ENCODE assay signal across 18 cellular contexts in the genomic region with DNA sequence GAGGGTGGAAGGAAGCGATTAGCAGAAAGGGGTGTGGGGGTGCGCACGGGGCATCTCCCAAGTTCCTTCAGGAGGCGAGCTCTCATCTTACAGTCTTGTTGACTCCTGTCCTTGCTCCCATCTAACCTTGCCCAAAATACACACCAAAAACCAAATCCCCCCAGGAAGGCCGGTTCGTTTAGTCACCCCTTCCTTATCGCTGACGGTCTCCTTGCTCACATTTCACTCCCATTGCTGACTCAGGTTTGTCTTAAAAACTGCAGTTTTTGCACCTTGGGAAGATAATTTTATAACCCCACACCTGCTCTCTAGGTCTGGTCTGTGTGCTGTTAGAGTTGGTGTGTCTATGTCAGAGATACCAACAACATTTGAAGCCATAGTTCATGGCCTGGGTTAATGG.
DNase-seq lines count a peak whose midpoint lies in the region; ATAC-seq, FAIRE-seq and TF ChIP-seq lines count a peak whose summit lies in the region.
"Had no signal": no experiment of that assay in that cellular context is flagged by ENCODE, and none has a peak within 500 bp of the region (broad histone marks: within the 10 kb centered on the region; RNA-seq: fewer than 3 reads in every experiment).

No MANE protein-coding gene starts in this region.

- H3K79me2 ChIP-seq in HepG2 (ENCODE audit: insufficient read depth, low read length) = no peaks in the 10 kb centered on the region
- no peaks in the 10 kb centered on the region for H3K79me2 ChIP-seq in K562 (ENCODE audit: control insufficient read depth, insufficient read depth, low read length)
- no peaks in the 10 kb centered on the region for H3K79me2 ChIP-seq in neural progenitor cell (ENCODE audit: low read depth)

- H3K27ac ChIP-seq in HepG2 (ENCODE audit: extremely low read length, insufficient read depth, low read length) (no peak overlapping the region), right lobe of liver (no peak overlapping the region), K562 (ENCODE audit: extremely low read depth, low read depth, low read length) (no peak overlapping the region), neural progenitor cell (no peak overlapping the region)

- WGBS in HepG2 (ENCODE audit: low lambda C conversion rate) = 77% methylated on average over 8 of the region's 8 CpGs
- WGBS in right lobe of liver (ENCODE audit: insufficient coverage, low coverage, low lambda C conversion rate, missing lambda C conversion rate) = 89% methylated on average over 4 of the region's 8 CpGs
- WGBS in K562 (ENCODE audit: insufficient coverage, low coverage, missing lambda C conversion rate) = 3% methylated on average over 8 of the region's 8 CpGs

- in situ Hi-C loops in HepG2 (cut with HindIII; ENCODE audit: extremely low pct_ligation_motif_present, low pct_unique_long_range_greater_than_20kb) (loop anchor here (10.0 kb wide), 1 partner anchor 195 kb away; no protein-coding TSS in a partner anchor), K562 (cut with MboI) (no loop called here)

- H3K36me3 Mint-ChIP-seq in neural progenitor cell = no peaks in the 10 kb centered on the region
- H3K36me3 Mint-ChIP-seq: CD4-positive, CD25-positive, alpha-beta regulatory T cell had no signal

- no peak for FAIRE-seq in HepG2 (lab: Jason Lieb, UNC)
- no peak for FAIRE-seq in K562 (lab: Jason Lieb, UNC)
- FAIRE-seq: A204.1, GM12878 had no signal

- peaks cover 21% of the 10 kb centered on the region for H3K4me1 Mint-ChIP-seq in neural progenitor cell
- H3K4me1 Mint-ChIP-seq: CD4-positive, CD25-positive, alpha-beta regulatory T cell had no signal

- H3K4me1 ChIP-seq in HepG2 (ENCODE audit: insufficient read depth, low read length) = peaks cover 63% of the 10 kb centered on the region
- no peaks in the 10 kb centered on the region for H3K4me1 ChIP-seq in right lobe of liver
- H3K4me1 ChIP-seq in K562 (replicated peaks in 1 of 2; ENCODE audit: control insufficient read depth in 2 of 2, insufficient read depth in 2 of 2, low read length in 2 of 2) = peaks cover 0 to 15% of the 10 kb centered on the region in 2 experiments; a peak in 2 of 5 replicates
- H3K4me1 ChIP-seq in neural progenitor cell = peaks cover 4% of the 10 kb centered on the region
- H3K4me1 ChIP-seq: BE2C had no signal

- peaks cover 6% of the 10 kb centered on the region for H3K9me3 Mint-ChIP-seq in neural progenitor cell

- no peak overlapping the region for H3K9ac ChIP-seq in HepG2 (ENCODE audit: insufficient read depth, low read depth, low read length)
- no peak overlapping the region for H3K9ac ChIP-seq in K562 (ENCODE audit: insufficient read depth in 1 of 2, low read depth in 2 of 2, low read length in 2 of 2)
- no peak overlapping the region for H3K9ac ChIP-seq in neural progenitor cell

- TF ChIP-seq POLR2A in HepG2 (IDR thresholded peaks at IDR 0.05; ENCODE audit: insufficient read depth in 1 of 2, low read depth in 2 of 2, low read length in 2 of 2) (no peak), right lobe of liver (IDR thresholded peaks at IDR 0.05) (no peak), K562 (conservative IDR thresholded peaks at IDR 0.05) (no peak)

- H3K27me3 ChIP-seq in HepG2 (ENCODE audit: control insufficient read depth in 1 of 2, insufficient read depth in 2 of 2, low read length in 2 of 2) = no peaks in the 10 kb centered on the region
- no peaks in the 10 kb centered on the region for H3K27me3 ChIP-seq in right lobe of liver
- peaks cover 0 to 4% of the 10 kb centered on the region in 2 experiments; a peak in 1 of 5 replicates for H3K27me3 ChIP-seq in K562 (ENCODE audit: control insufficient read depth in 2 of 2, insufficient read depth in 2 of 2, low read length in 2 of 2)
- H3K27me3 ChIP-seq in neural progenitor cell = no peaks in the 10 kb centered on the region
- H3K27me3 ChIP-seq: BE2C had no signal

- intact Hi-C loops in HepG2 (cut with micrococcal nuclease; ENCODE audit: unreplicated experiment) (loop anchor here (5.0 kb wide), 1 partner anchor 193 kb away; no protein-coding TSS in a partner anchor), right lobe of liver (cut with DNase I) (no loop called here), K562 (cut with micrococcal nuclease) (loop anchor here (10.0 kb wide), 1 partner anchor 195 kb away; no protein-coding TSS in a partner anchor)

- no peak overlapping the region for H3K4me2 ChIP-seq in HepG2 (ENCODE audit: low read depth, low read length)
- H3K4me2 ChIP-seq in K562 (ENCODE audit: insufficient read depth, low read length) = no peak overlapping the region
- H3K4me2 ChIP-seq in neural progenitor cell = no peak overlapping the region

- no peak for TF ChIP-seq EP300 in HepG2 (IDR thresholded peaks at IDR 0.05; ENCODE audit: low read depth in 2 of 2, low read length in 2 of 2)
- no peak for TF ChIP-seq EP300 in HepG2 (CRISPR knock-in tag; IDR thresholded peaks at IDR 0.05; ENCODE audit: borderline replicate concordance)
- TF ChIP-seq EP300 in K562 (IDR thresholded peaks at IDR 0.05; ENCODE audit: low read length) = no peak

- POLR2A ChIA-PET in HepG2 (lab: Yijun Ruan, JAX) (no interaction called here), K562 (lab: Yijun Ruan, JAX) (no interaction called here)

- H3K36me3 ChIP-seq in HepG2 (replicated peaks in 1 of 2; ENCODE audit: control insufficient read depth in 1 of 2, insufficient read depth in 2 of 2, low read length in 2 of 2) (no peaks in the 10 kb centered on the region), right lobe of liver (no peaks in the 10 kb centered on the region), K562 (ENCODE audit: control insufficient read depth, insufficient read depth, low read length) (no peaks in the 10 kb centered on the region), neural progenitor cell (no peaks in the 10 kb centered on the region)
- H3K36me3 ChIP-seq: BE2C had no signal

- BruUV-seq in HepG2 (replicated peaks; lab: Mats Ljungman, UMichigan) (no TSS peak), K562 (replicated peaks; lab: Mats Ljungman, UMichigan) (no TSS peak)

- CTCF ChIA-PET in HepG2 (lab: Yijun Ruan, JAX; ENCODE audit: low intra/inter-chr PET ratio, low total read pairs) = no interaction called here
- CTCF ChIA-PET in K562 (lab: Yijun Ruan, JAX; ENCODE audit: low intra/inter-chr PET ratio) = no interaction called here

- no peaks in the 10 kb centered on the region for H3K9me1 ChIP-seq in K562 (ENCODE audit: control insufficient read depth, insufficient read depth, low read length)

- no peak overlapping the region for H3K4me3 ChIP-seq in HepG2 (replicated peaks in 1 of 3; ENCODE audit: insufficient read depth in 1 of 3, low read depth in 2 of 3, low read length in 3 of 3)
- H3K4me3 ChIP-seq in right lobe of liver = no peak overlapping the region
- no peak overlapping the region for H3K4me3 ChIP-seq in K562
- H3K4me3 ChIP-seq in neural progenitor cell = no peak overlapping the region
- H3K4me3 ChIP-seq: GM12878 had no signal

- no peaks in the 10 kb centered on the region for H3K9me3 ChIP-seq in HepG2 (ENCODE audit: low read length)
- H3K9me3 ChIP-seq in right lobe of liver = no peaks in the 10 kb centered on the region
- H3K9me3 ChIP-seq in K562 (replicated peaks; ENCODE audit: control insufficient read depth, insufficient read depth, low read depth, low read length) = no peaks in the 10 kb centered on the region
- H3K9me3 ChIP-seq in neural progenitor cell (ENCODE audit: low read depth) = no peaks in the 10 kb centered on the region
- H3K9me3 ChIP-seq: BE2C had no signal

- TF ChIP-seq RAD21 in HepG2 (CRISPR knock-in tag; IDR thresholded peaks at IDR 0.05) (no peak), K562 (CRISPR knock-in tag; conservative IDR thresholded peaks at IDR 0.05 in 1 of 2, IDR thresholded peaks at IDR 0.05 in 1 of 2) (no peak)

- H3K27me3 Mint-ChIP-seq in neural progenitor cell (ENCODE audit: insufficient read depth, low read depth) = peaks cover 10% of the 10 kb centered on the region
- H3K27me3 Mint-ChIP-seq: CD4-positive, CD25-positive, alpha-beta regulatory T cell had no signal

- no peak for DNase-seq in HepG2 (ENCODE audit: low spot score)
- no peak for DNase-seq in right lobe of liver
- DNase-seq in K562 (ENCODE audit: extremely low read depth in 1 of 4, low spot score in 3 of 4) = peak in 1 of 4 experiments; percentile 9
- DNase-seq in neural progenitor cell (ENCODE audit: low spot score) = no peak
- no peak for DNase-seq in T-helper 2 cell
- no peak for DNase-seq in hippocampal formation (lab: John Stamatoyannopoulos, UW)
- DNase-seq: BE2C; CD4-positive, CD25-positive, alpha-beta regulatory T cell; EL; H7; NCI-H1048; NCI-H1436; NCI-H1930; NCI-H345; NCI-H524 treated with DMSO at 0.1 percent for 48 hours had no signal

- H2AFZ ChIP-seq in HepG2 (ENCODE audit: low read length) (no peak overlapping the region), K562 (ENCODE audit: low read depth, low read length) (no peak overlapping the region), neural progenitor cell (replicated peaks) (peak overlapping the region; percentile 32)

- H3K27ac Mint-ChIP-seq in neural progenitor cell = no peak overlapping the region
- H3K27ac Mint-ChIP-seq: CD4-positive, CD25-positive, alpha-beta regulatory T cell had no signal

- H4K20me1 ChIP-seq in HepG2 (ENCODE audit: insufficient read depth, low read length) = no peaks in the 10 kb centered on the region
- no peaks in the 10 kb centered on the region for H4K20me1 ChIP-seq in K562 (replicated peaks; ENCODE audit: control insufficient read depth, insufficient read depth, low read length)
- no peaks in the 10 kb centered on the region for H4K20me1 ChIP-seq in neural progenitor cell (ENCODE audit: low read depth)

- H3K4me3 Mint-ChIP-seq in neural progenitor cell = no peak overlapping the region
- H3K4me3 Mint-ChIP-seq: CD4-positive, CD25-positive, alpha-beta regulatory T cell had no signal

- TF ChIP-seq CTCF in HepG2 (CRISPR knock-in tag; IDR thresholded peaks at IDR 0.05) (no peak), right lobe of liver (IDR thresholded peaks at IDR 0.05) (no peak), K562 (IDR thresholded peaks at IDR 0.05 in 2 of 3, conservative IDR thresholded peaks at IDR 0.05 in 1 of 3; ENCODE audit: insufficient read depth in 2 of 3, low read depth in 1 of 3, low read length in 3 of 3) (no peak), neural progenitor cell (IDR thresholded peaks at IDR 0.05) (no peak)

- H3F3A ChIP-seq in neural progenitor cell (ENCODE audit: low read depth) = peaks cover 6% of the 10 kb centered on the region

- ATAC-seq in HepG2 (no peak), right lobe of liver (no peak), K562 (no peak), GM21390 (IDR thresholded peaks at IDR 0.05; ENCODE audit: unreplicated experiment) (no peak)
- ATAC-seq: GM12878 had no signal

TF ChIP-seq in K562, 482 proteins besides CTCF, POLR2A, EP300 and RAD21 (continues in another document):
- TF ChIP-seq, protein P1, sequence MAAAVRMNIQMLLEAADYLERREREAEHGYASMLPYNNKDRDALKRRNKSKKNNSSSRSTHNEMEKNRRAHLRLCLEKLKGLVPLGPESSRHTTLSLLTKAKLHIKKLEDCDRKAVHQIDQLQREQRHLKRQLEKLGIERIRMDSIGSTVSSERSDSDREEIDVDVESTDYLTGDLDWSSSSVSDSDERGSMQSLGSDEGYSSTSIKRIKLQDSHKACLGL (CRISPR knock-in tag; IDR thresholded peaks at IDR 0.05; ENCODE audit: borderline replicate concordance, poor library complexity, severe bottlenecking) = no peak
- TF ChIP-seq MTA2 (IDR thresholded peaks at IDR 0.05; ENCODE audit: low read depth) (no peak), IFI16 (CRISPR knock-in tag; IDR thresholded peaks at IDR 0.05) (no peak), CBFA2T3 (IDR thresholded peaks at IDR 0.05) (peak; percentile 44), TCF3 (CRISPR knock-in tag; IDR thresholded peaks at IDR 0.05) (peak; percentile 33; the same call in 1 of the 2 replicates)

Comparison
In these comparisons a context has a peak if more than half of its experiments do, and no peak if none do; other contexts are left out.
1. intact Hi-C loops: an anchor here in HepG2 (5.0 kb wide) and K562 (10.0 kb wide); none called in right lobe of liver.